9 cellular contexts compared by ENCODE assay signal in the genomic region with DNA sequence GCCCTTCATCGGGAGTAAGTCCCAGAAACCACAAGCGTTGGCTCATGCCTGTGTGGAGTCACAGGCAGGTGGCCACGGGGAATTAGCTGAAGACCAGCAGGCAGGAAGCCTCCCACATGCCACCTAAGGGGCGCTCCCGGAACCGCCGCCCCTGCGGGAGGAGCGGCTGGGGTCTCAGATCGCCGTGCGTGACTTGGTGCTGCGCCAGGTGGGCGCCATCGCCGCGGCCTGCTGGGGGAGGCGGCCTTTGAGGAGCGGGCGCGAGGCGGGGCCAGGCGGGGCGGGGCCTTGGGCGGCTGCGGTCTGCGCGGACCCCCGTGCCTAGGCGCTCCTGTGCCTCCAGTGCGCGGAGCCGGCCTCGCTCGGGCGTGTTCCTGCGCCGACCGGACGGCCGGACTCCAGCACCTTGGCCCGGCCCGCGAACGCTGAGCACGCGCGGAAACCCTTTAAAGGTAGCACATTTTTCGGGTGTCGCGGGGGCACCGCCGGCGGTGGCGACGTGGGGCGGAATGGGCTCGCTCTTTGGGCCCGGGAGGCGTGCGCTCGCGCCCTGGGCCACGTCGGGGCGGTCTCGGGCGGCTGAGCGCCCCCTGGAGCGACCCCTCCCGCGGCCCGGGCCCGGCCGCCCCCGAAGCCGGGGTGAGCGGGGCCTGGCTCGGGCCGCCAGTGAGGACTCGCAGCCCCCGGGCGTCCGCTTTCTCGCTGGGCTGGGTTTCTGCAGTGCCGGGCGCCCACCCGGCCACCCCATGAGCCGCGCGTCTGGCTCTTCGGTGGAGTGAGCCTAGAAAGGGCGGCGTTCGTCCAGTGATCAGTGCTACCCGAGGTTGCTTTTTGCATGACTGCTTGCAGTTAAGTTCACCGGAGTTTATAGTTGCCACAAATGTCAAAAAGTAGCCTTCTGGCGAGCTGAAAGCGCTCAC. TPM values are rescaled to one million over a fixed set of nuclear protein-coding genes. Genes with fewer than 3 reads are reported as not detected.
A peak's percentile ranks its signal among the peaks of the same experiment; 100 is the strongest.
DNase-seq lines count a peak whose midpoint lies in the region; ATAC-seq and TF ChIP-seq lines count a peak whose summit lies in the region.
"Had no signal": no experiment of that assay in that cellular context is flagged by ENCODE, and none has a peak within 500 bp of the region (broad histone marks: within the 10 kb centered on the region; RNA-seq: fewer than 3 reads in every experiment).

No MANE protein-coding gene starts in this region.

- no peak for TF ChIP-seq POLR2A in lower leg skin (IDR thresholded peaks at IDR 0.05)

- H3K9me3 ChIP-seq in NT2/D1 (ENCODE audit: insufficient read depth, low read length) (no peaks in the 10 kb centered on the region; the same call in 1 of the 2 replicates), right cardiac atrium (ENCODE audit: control insufficient read depth, low read length) (no peaks in the 10 kb centered on the region)

- TF ChIP-seq CTCF in GM06990 (IDR thresholded peaks at IDR 0.05; ENCODE audit: insufficient read depth, low read length, poor library complexity, severe bottlenecking): no peak
- no peak for TF ChIP-seq CTCF in lower leg skin (IDR thresholded peaks at IDR 0.05)

- H3K27me3 ChIP-seq in GM06990 (replicated peaks; ENCODE audit: control insufficient read depth, insufficient read depth, low read length) (no peaks in the 10 kb centered on the region; the same call in 1 of the 2 replicates), NT2/D1 (ENCODE audit: insufficient read depth, insufficient read length) (peaks cover 23% of the 10 kb centered on the region), right cardiac atrium (ENCODE audit: control insufficient read depth, insufficient read depth) (peaks cover 3% of the 10 kb centered on the region)

- H3K4me3 ChIP-seq in GM06990 (replicated peaks; ENCODE audit: low read depth, low read length) (no peak overlapping the region), NT2/D1 (ENCODE audit: insufficient read length, low read depth) (peak overlapping the region; percentile 56), right cardiac atrium (ENCODE audit: low read length) (peak overlapping the region; percentile 36), lower leg skin (ENCODE audit: low read depth, poor library complexity, severe bottlenecking) (no peak overlapping the region)

- no peak for ATAC-seq in right cardiac atrium

- peak overlapping the region; percentile 66 for H3K9ac ChIP-seq in NT2/D1 (ENCODE audit: insufficient read length, low read depth)

- no peak overlapping the region for H3K27ac ChIP-seq in right cardiac atrium (ENCODE audit: low read length)

- H3K36me3 ChIP-seq in GM06990 (ENCODE audit: control insufficient read depth, insufficient read depth, low read length) (no peaks in the 10 kb centered on the region), NT2/D1 (ENCODE audit: insufficient read depth, insufficient read length, low read length) (no peaks in the 10 kb centered on the region)

- DNase-seq in GM06990 (ENCODE audit: extremely low read depth, insufficient read length) (peak; percentile 1), NT2/D1 (ENCODE audit: low read depth, low spot score) (peak; percentile 16), right cardiac atrium (peak in 1 of 3 donors; percentile 44), retina (peak; percentile 38), NCI-H187 (lab: John Stamatoyannopoulos, UW) (no peak), occipital lobe (lab: John Stamatoyannopoulos, UW) (no peak), lower leg skin (ENCODE audit: low spot score in 2 of 2) (no peak), NCI-H1436 treated with DMSO at 0.1 percent for 48 hours (lab: John Stamatoyannopoulos, UW) (no peak)
- DNase-seq: NCI-H526 treated with DMSO at 0.1 percent for 48 hours had no signal

- no peaks in the 10 kb centered on the region for H3K4me1 ChIP-seq in NT2/D1 (ENCODE audit: insufficient read depth, insufficient read length)
- H3K4me1 ChIP-seq in right cardiac atrium (ENCODE audit: control insufficient read depth, insufficient read depth, low read length): no peaks in the 10 kb centered on the region

- 3% methylated on average over 99 of the region's 99 CpGs for WGBS in right cardiac atrium
- 10 to 13% methylated on average over 24 to 43 of the region's 99 CpGs for WGBS in lower leg skin, 2 donors

- intact Hi-C loops in right cardiac atrium (cut with DNase I) (no loop called here), lower leg skin (cut with DNase I; ENCODE audit: low total_unique reads) (no loop called here)

RNA-seq across cellular contexts. Expression of gene LECT2, which starts 24.5 kb away (rescaled TPM):
- not detected for total RNA-seq in right cardiac atrium
- polyA plus RNA-seq in right cardiac atrium: not detected
- total RNA-seq in occipital lobe: not detected
- not detected for total RNA-seq in lower leg skin

RNA-seq across cellular contexts. Expression of gene IL9, which starts 34.6 kb away (rescaled TPM):
- not detected for total RNA-seq in right cardiac atrium
- polyA plus RNA-seq in right cardiac atrium: not detected
- total RNA-seq in occipital lobe: not detected
- total RNA-seq in lower leg skin: not detected

Comparison
In these comparisons a context has a peak if more than half of its experiments do, and no peak if none do; other contexts are left out.
1. DNase-seq: peak in GM06990 (single experiment), NT2/D1 (single experiment) and retina (single experiment); none in NCI-H187 (0 of 2), occipital lobe (single experiment), lower leg skin (0 of 2) and NCI-H1436 treated with DMSO at 0.1 percent for 48 hours (single experiment).
2. H3K4me3 ChIP-seq: peak in NT2/D1 (single experiment) and right cardiac atrium (single experiment); none in GM06990 (single experiment) and lower leg skin (single experiment).